1 cellular context compared by ENCODE assay signal in genomic region chr17:59093702-59094231, GRCh38.
TF ChIP-seq lines count a peak whose summit lies in the region.

No MANE protein-coding gene starts in this region.

TF ChIP-seq in HEK293, 187 proteins besides CTCF, POLR2A, EP300 and RAD21 (continued from another document and continues in another):
- TF ChIP-seq ZNF561 (tag by site-specific recombination; IDR thresholded peaks at IDR 0.05; ENCODE audit: borderline replicate concordance) (0 out of 2 replicates have a peak, but pooled peaks have one; percentile 45), GFI1B (tag by site-specific recombination; IDR thresholded peaks at IDR 0.05) (peak; percentile 97), ZNF48 (tag by site-specific recombination; IDR thresholded peaks at IDR 0.05) (no peak), ZNF449 (tag by site-specific recombination; IDR thresholded peaks at IDR 0.05) (no peak), KLF1 (tag by site-specific recombination; IDR thresholded peaks at IDR 0.05) (peak; percentile 87), PRDM2 (tag by site-specific recombination; IDR thresholded peaks at IDR 0.05; ENCODE audit: borderline replicate concordance) (no peak), ZNF132 (tag by site-specific recombination; IDR thresholded peaks at IDR 0.05; ENCODE audit: borderline replicate concordance) (no peak), KLF7 (tag by site-specific recombination; IDR thresholded peaks at IDR 0.05; ENCODE audit: borderline replicate concordance) (peak; percentile 98), ZNF707 (tag by site-specific recombination; IDR thresholded peaks at IDR 0.05) (no peak), ZNF223 (tag by site-specific recombination; IDR thresholded peaks at IDR 0.05) (no peak), MYNN (tag by site-specific recombination; IDR thresholded peaks at IDR 0.05; ENCODE audit: borderline replicate concordance) (no peak), ZNF37A (tag by site-specific recombination; IDR thresholded peaks at IDR 0.05) (no peak), ZBTB49 (tag by site-specific recombination; IDR thresholded peaks at IDR 0.05; ENCODE audit: low read depth) (no peak), ZNF416 (tag by site-specific recombination; IDR thresholded peaks at IDR 0.05) (no peak), ZNF704 (tag by site-specific recombination; IDR thresholded peaks at IDR 0.05) (no peak), BCL11B (tag by site-specific recombination; IDR thresholded peaks at IDR 0.05; ENCODE audit: low read depth) (no peak), ZSCAN23 (tag by site-specific recombination; IDR thresholded peaks at IDR 0.05) (no peak), ZBTB20 (tag by site-specific recombination; IDR thresholded peaks at IDR 0.05) (peak; percentile 76), KLF8 (tag by site-specific recombination; IDR thresholded peaks at IDR 0.05) (peak; percentile 57; the same call in 1 of the 2 replicates), ZFP37 (tag by site-specific recombination; IDR thresholded peaks at IDR 0.05) (no peak), ZNF596 (tag by site-specific recombination; IDR thresholded peaks at IDR 0.05) (no peak), ZNF114 (tag by site-specific recombination; IDR thresholded peaks at IDR 0.05) (no peak), MZF1 (tag by site-specific recombination; IDR thresholded peaks at IDR 0.05; ENCODE audit: borderline replicate concordance) (peak; percentile 47; the same call in 1 of the 2 replicates), ZNF423 (tag by site-specific recombination; IDR thresholded peaks at IDR 0.05) (no peak), ZNF621 (tag by site-specific recombination; IDR thresholded peaks at IDR 0.05) (no peak), HOXA7 (CRISPR knock-in tag; IDR thresholded peaks at IDR 0.05; ENCODE audit: borderline replicate concordance) (no peak), ZNF266 (tag by site-specific recombination; IDR thresholded peaks at IDR 0.05; ENCODE audit: low read depth) (no peak), ZNF155 (tag by site-specific recombination; IDR thresholded peaks at IDR 0.05) (no peak), ZNF488 (tag by site-specific recombination; IDR thresholded peaks at IDR 0.05) (no peak), ZBTB17 (tag by site-specific recombination; IDR thresholded peaks at IDR 0.05) (peak; percentile 83), ZNF157 (tag by site-specific recombination; IDR thresholded peaks at IDR 0.05) (no peak), ZNF350 (tag by site-specific recombination; IDR thresholded peaks at IDR 0.05) (no peak), ZNF658 (tag by site-specific recombination; IDR thresholded peaks at IDR 0.05) (no peak), ZNF366 (tag by site-specific recombination; conservative IDR thresholded peaks at IDR 0.05) (peak; percentile 71), ZNF398 (tag by site-specific recombination; IDR thresholded peaks at IDR 0.05) (peak; percentile 60; the same call in 1 of the 2 replicates), ZNF660 (tag by site-specific recombination; IDR thresholded peaks at IDR 0.05) (no peak), ZNF843 (tag by site-specific recombination; IDR thresholded peaks at IDR 0.05) (peak; percentile 80), ZNF76 (tag by site-specific recombination; IDR thresholded peaks at IDR 0.05; ENCODE audit: borderline replicate concordance, low read depth) (no peak), ZNF791 (tag by site-specific recombination; IDR thresholded peaks at IDR 0.05) (no peak), REPIN1 (tag by site-specific recombination; IDR thresholded peaks at IDR 0.05; ENCODE audit: low read depth) (no peak), ZNF335 (tag by site-specific recombination; conservative IDR thresholded peaks at IDR 0.05) (peak; percentile 45; the same call in 1 of the 2 replicates), ZNF610 (tag by site-specific recombination; IDR thresholded peaks at IDR 0.05; ENCODE audit: borderline replicate concordance) (peak; percentile 59; the same call in 1 of the 2 replicates), OVOL3 (tag by site-specific recombination; IDR thresholded peaks at IDR 0.05) (0 out of 2 replicates have a peak, but pooled peaks have one; percentile 20), ZNF341 (tag by site-specific recombination; IDR thresholded peaks at IDR 0.05; ENCODE audit: low read depth) (peak; percentile 33; the same call in 1 of the 2 replicates), GLI4 (tag by site-specific recombination; IDR thresholded peaks at IDR 0.05) (no peak), ZNF571 (tag by site-specific recombination; IDR thresholded peaks at IDR 0.05) (no peak)
- TF ChIP-seq, protein P1, sequence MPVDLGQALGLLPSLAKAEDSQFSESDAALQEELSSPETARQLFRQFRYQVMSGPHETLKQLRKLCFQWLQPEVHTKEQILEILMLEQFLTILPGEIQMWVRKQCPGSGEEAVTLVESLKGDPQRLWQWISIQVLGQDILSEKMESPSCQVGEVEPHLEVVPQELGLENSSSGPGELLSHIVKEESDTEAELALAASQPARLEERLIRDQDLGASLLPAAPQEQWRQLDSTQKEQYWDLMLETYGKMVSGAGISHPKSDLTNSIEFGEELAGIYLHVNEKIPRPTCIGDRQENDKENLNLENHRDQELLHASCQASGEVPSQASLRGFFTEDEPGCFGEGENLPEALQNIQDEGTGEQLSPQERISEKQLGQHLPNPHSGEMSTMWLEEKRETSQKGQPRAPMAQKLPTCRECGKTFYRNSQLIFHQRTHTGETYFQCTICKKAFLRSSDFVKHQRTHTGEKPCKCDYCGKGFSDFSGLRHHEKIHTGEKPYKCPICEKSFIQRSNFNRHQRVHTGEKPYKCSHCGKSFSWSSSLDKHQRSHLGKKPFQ (tag by site-specific recombination; IDR thresholded peaks at IDR 0.05) = peak; percentile 32; the same call in 1 of the 2 replicates
- TF ChIP-seq, protein P2, sequence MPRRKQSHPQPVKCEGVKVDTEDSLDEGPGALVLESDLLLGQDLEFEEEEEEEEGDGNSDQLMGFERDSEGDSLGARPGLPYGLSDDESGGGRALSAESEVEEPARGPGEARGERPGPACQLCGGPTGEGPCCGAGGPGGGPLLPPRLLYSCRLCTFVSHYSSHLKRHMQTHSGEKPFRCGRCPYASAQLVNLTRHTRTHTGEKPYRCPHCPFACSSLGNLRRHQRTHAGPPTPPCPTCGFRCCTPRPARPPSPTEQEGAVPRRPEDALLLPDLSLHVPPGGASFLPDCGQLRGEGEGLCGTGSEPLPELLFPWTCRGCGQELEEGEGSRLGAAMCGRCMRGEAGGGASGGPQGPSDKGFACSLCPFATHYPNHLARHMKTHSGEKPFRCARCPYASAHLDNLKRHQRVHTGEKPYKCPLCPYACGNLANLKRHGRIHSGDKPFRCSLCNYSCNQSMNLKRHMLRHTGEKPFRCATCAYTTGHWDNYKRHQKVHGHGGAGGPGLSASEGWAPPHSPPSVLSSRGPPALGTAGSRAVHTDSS (tag by site-specific recombination; IDR thresholded peaks at IDR 0.05) = no peak
- TF ChIP-seq, protein P3, sequence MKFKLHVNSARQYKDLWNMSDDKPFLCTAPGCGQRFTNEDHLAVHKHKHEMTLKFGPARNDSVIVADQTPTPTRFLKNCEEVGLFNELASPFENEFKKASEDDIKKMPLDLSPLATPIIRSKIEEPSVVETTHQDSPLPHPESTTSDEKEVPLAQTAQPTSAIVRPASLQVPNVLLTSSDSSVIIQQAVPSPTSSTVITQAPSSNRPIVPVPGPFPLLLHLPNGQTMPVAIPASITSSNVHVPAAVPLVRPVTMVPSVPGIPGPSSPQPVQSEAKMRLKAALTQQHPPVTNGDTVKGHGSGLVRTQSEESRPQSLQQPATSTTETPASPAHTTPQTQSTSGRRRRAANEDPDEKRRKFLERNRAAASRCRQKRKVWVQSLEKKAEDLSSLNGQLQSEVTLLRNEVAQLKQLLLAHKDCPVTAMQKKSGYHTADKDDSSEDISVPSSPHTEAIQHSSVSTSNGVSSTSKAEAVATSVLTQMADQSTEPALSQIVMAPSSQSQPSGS (tag by site-specific recombination; IDR thresholded peaks at IDR 0.05; ENCODE audit: low read depth) = no peak
